In the genomic region with DNA sequence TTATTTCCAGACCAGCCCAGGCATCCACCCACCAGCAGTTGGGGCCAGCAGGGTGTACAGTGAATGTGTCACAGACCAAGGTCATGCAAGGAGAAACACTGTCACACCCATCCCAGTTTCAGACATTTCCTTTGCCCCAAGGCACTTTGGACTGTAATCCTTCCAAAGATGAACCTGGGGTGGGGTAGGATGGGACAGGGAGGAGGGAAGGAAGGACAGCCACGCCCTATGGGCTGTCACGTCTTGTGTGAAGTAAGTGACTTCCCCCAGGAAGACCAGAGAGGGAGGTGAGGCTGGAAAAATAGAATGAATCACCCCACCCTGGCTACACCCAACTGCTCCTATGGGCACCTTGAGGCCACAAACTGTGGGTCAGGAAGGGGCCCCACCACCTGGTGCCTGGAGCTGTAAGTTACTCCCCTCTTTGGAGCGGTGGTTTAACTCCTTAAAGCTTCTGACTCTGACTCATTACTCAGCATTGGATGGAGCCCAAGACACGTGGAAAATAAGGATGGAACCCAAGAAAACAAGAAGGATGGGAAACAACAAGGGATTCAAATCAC, we compare ENCODE assay signal across 14 cellular contexts.
DNase-seq lines count a peak whose midpoint lies in the region; ATAC-seq, FAIRE-seq and TF ChIP-seq lines count a peak whose summit lies in the region.
"Had no signal": no experiment of that assay in that cellular context is flagged by ENCODE, and none has a peak within 500 bp of the region (broad histone marks: within the 10 kb centered on the region; RNA-seq: fewer than 3 reads in every experiment).

No MANE protein-coding gene starts in this region.

- DNase-seq in AG08396 (ENCODE audit: low spot score) (peak; percentile 37), HUDEP-2 (lab: John Stamatoyannopoulos, UW; ENCODE audit: unreplicated experiment in 76 of 76) (peak in 50 of 76 experiments; percentile 2 to 69 (median 24)), brain microvascular endothelial cell (peak; percentile 34), iris pigment epithelial cell (ENCODE audit: low read depth) (peak; percentile 75), head of caudate nucleus (no peak), GM12892 (ENCODE audit: insufficient read length) (no peak), DMS153 treated with DMSO at 0.1 percent for 48 hours (lab: John Stamatoyannopoulos, UW; ENCODE audit: unreplicated experiment) (no peak)
- DNase-seq: activated CD4-positive, alpha-beta T cell treated with anti-CD3 and anti-CD28 coated beads for 48 hours; activated naive CD4-positive, alpha-beta T cell treated with anti-CD3 and anti-CD28 coated beads for 36 hours; left lung; trophoblast cell had no signal

- no peak overlapping the region for H3K27ac ChIP-seq in brain microvascular endothelial cell
- H3K27ac ChIP-seq: BLaER1 treated with 17β-estradiol and CSF1 and Interleukin-3, amounts not matched to agents 10 nM and 100 nM; left lung had no signal

- ATAC-seq in GM18517 (IDR thresholded peaks at IDR 0.05; ENCODE audit: unreplicated experiment) = no peak
- ATAC-seq: left lung had no signal

- no peak for TF ChIP-seq CTCF in brain microvascular endothelial cell (IDR thresholded peaks at IDR 0.05; ENCODE audit: low read depth, low read length, missing control alignments)

- no peaks in the 10 kb centered on the region for H3K36me3 ChIP-seq in brain microvascular endothelial cell (replicated peaks)
- H3K36me3 ChIP-seq: BLaER1 treated with 17β-estradiol and CSF1 and Interleukin-3, amounts not matched to agents 10 nM and 100 nM; left lung had no signal

- no peaks in the 10 kb centered on the region for H3K27me3 ChIP-seq in brain microvascular endothelial cell (replicated peaks)
- H3K27me3 ChIP-seq: BLaER1 treated with 17β-estradiol and CSF1 and Interleukin-3, amounts not matched to agents 10 nM and 100 nM; left lung had no signal

- H3K4me3 ChIP-seq in brain microvascular endothelial cell (ENCODE audit: low read depth, low read length) = no peak overlapping the region
- H3K4me3 ChIP-seq: BLaER1 treated with 17β-estradiol and CSF1 and Interleukin-3, amounts not matched to agents 10 nM and 100 nM; left lung had no signal

- TF ChIP-seq POLR2A in GM12892 (IDR thresholded peaks at IDR 0.05; ENCODE audit: low read depth, low read length) = no peak

- in situ Hi-C loops in brain microvascular endothelial cell (cut with HindIII; ENCODE audit: low pct_ligation_motif_present, low sequenced_read_pairs) = loop anchor here (10.0 to 25.0 kb wide), 2 partner anchors 252 to 351 kb away; partner anchors contain the start of gene KLF3

- no peak for FAIRE-seq in GM12892 (lab: Jason Lieb, UNC)
- FAIRE-seq: endometrium had no signal

- intact Hi-C loops in head of caudate nucleus (cut with DNase I) = no loop called here

Comparison
In these comparisons a context has a peak if more than half of its experiments do, and no peak if none do; other contexts are left out.
1. DNase-seq: peak in AG08396 (single experiment), HUDEP-2 (50 of 76), brain microvascular endothelial cell (single experiment) and iris pigment epithelial cell (single experiment); none in head of caudate nucleus (0 of 42), GM12892 (single experiment) and DMS153 treated with DMSO at 0.1 percent for 48 hours (single experiment).